In genomic region chr1:228339766-228340685, GRCh38 we compare ENCODE assay signal across 16 cellular contexts.
DNase-seq lines count a peak whose midpoint lies in the region; ATAC-seq and TF ChIP-seq lines count a peak whose summit lies in the region.
"Had no signal": no experiment of that assay in that cellular context is flagged by ENCODE, and none has a peak within 500 bp of the region (broad histone marks: within the 10 kb centered on the region; RNA-seq: fewer than 3 reads in every experiment).

No MANE protein-coding gene starts in this region.

- no peak overlapping the region for H2AK9ac ChIP-seq in IMR-90 (replicated peaks; ENCODE audit: low read depth, low read length, poor library complexity)

- H3K27ac ChIP-seq in IMR-90 (ENCODE audit: insufficient read depth, low read length) = no peak overlapping the region
- H3K27ac ChIP-seq: breast epithelium, upper lobe of left lung had no signal

- no peaks in the 10 kb centered on the region for H3K27me3 ChIP-seq in IMR-90 (ENCODE audit: control insufficient read depth, insufficient read depth, low read length)
- H3K27me3 ChIP-seq: breast epithelium, upper lobe of left lung had no signal

- no peak for TF ChIP-seq POLR2A in IMR-90 (IDR thresholded peaks at IDR 0.05; ENCODE audit: low read depth, low read length)

- no peak overlapping the region for H3K14ac ChIP-seq in IMR-90 (replicated peaks; ENCODE audit: low read depth, low read length)

- H3K79me1 ChIP-seq in IMR-90 (ENCODE audit: low read depth in 1 of 2, low read length in 2 of 2) = no peaks in the 10 kb centered on the region

- no peak overlapping the region for H4K8ac ChIP-seq in IMR-90 (ENCODE audit: low read depth in 2 of 2, low read length in 2 of 2)

- no peak for TF ChIP-seq RAD21 in IMR-90 (IDR thresholded peaks at IDR 0.05; ENCODE audit: low read length)

- H3K56ac ChIP-seq in IMR-90 (ENCODE audit: extremely low read depth, insufficient read depth, low read length) = no peak overlapping the region

- no peak for ATAC-seq in IMR-90 (ENCODE audit: low read depth)
- no peak for ATAC-seq in left ventricle myocardium superior
- no peak for ATAC-seq in GM19452 (IDR thresholded peaks at IDR 0.05; ENCODE audit: unreplicated experiment)
- ATAC-seq: left lobe of liver had no signal

- H2BK20ac ChIP-seq in IMR-90 (ENCODE audit: low read depth, low read length) = no peak overlapping the region

- CTCF ChIA-PET in Calu3 (lab: Charles Lee) = interaction anchor here (1.5 kb wide), 1 partner anchor 147 kb away, joined by 3 read pairs; the partner anchor contains the start of gene RNF187
- CTCF ChIA-PET in IMR-90 (lab: Yijun Ruan, JAX) = interaction anchor here (0.6 kb wide), 2 partner anchors 12 to 64 kb away, joined by 3 read pairs; no protein-coding TSS in a partner anchor
- CTCF ChIA-PET in GM10248 (lab: Yijun Ruan, JAX) = no interaction called here

- no peaks in the 10 kb centered on the region for H3K9me3 Mint-ChIP-seq in Calu3 (ENCODE audit: low read depth, unreplicated experiment)
- H3K9me3 Mint-ChIP-seq: stimulated activated naive CD8-positive, alpha-beta T cell treated with anti-CD3 and anti-CD28 coated beads, Interleukin-15, Interleukin-2, amounts not matched to agents 100 ng/mL and 50 ng/mL, for 24 hours had no signal

- 86% methylated on average over 10 of the region's 24 CpGs; no CpG with 5 or more reads in 1 of the 2 experiments for WGBS in IMR-90 (ENCODE audit: extremely low coverage in 2 of 2, insufficient read length in 1 of 2), 2 experiments

- in situ Hi-C loops in IMR-90 (cut with MboI; ENCODE audit: low sequenced_read_pairs) = no loop called here

- H4K91ac ChIP-seq in IMR-90 (ENCODE audit: insufficient read depth, low read depth, low read length) = no peak overlapping the region

- TF ChIP-seq CTCF in Calu3 (IDR thresholded peaks at IDR 0.05; ENCODE audit: unreplicated experiment) (no peak), IMR-90 (conservative IDR thresholded peaks at IDR 0.05; ENCODE audit: low read depth, low read length) (no peak), GM10248 (IDR thresholded peaks at IDR 0.05; ENCODE audit: control extremely low read depth, extremely low read depth, low read depth, missing control alignments) (no peak)

- 0 out of 2 replicates have a peak, but pooled peaks cover 5% of the 10 kb centered on the region for H3K9me1 ChIP-seq in IMR-90 (ENCODE audit: insufficient read depth, low read length)

- H3K23ac ChIP-seq in IMR-90 (ENCODE audit: low read depth, low read length) = no peak overlapping the region

- H3K36me3 Mint-ChIP-seq in Calu3 (ENCODE audit: insufficient read depth, unreplicated experiment) = peaks cover 3% of the 10 kb centered on the region

- H2AK5ac ChIP-seq in IMR-90 (ENCODE audit: low read depth, low read length) = no peak overlapping the region

- H3K27me3 Mint-ChIP-seq in Calu3 (ENCODE audit: unreplicated experiment) = no peaks in the 10 kb centered on the region
- H3K27me3 Mint-ChIP-seq: activated CD4-positive, alpha-beta T cell treated with anti-CD3 and anti-CD28 coated beads, Interleukin-2, amount 10 ng/mL, durations not matched to agents 7 days and 5 days; activated naive CD8-positive, alpha-beta T cell treated with anti-CD3 and anti-CD28 coated beads for 36 hours; stimulated activated naive CD8-positive, alpha-beta T cell treated with anti-CD3 and anti-CD28 coated beads, Interleukin-15, Interleukin-2, amounts not matched to agents 100 ng/mL and 50 ng/mL, for 24 hours had no signal

- H4K5ac ChIP-seq in IMR-90 (ENCODE audit: low read depth, low read length) = no peak overlapping the region

- no peak overlapping the region for H3K4me3 Mint-ChIP-seq in Calu3 (ENCODE audit: low read depth, unreplicated experiment)
- H3K4me3 Mint-ChIP-seq: activated CD4-positive, alpha-beta T cell treated with anti-CD3 and anti-CD28 coated beads, Interleukin-2, amount 10 ng/mL, durations not matched to agents 7 days and 5 days; activated naive CD8-positive, alpha-beta T cell treated with anti-CD3 and anti-CD28 coated beads for 36 hours; stimulated activated naive CD8-positive, alpha-beta T cell treated with anti-CD3 and anti-CD28 coated beads, Interleukin-15, Interleukin-2, amounts not matched to agents 100 ng/mL and 50 ng/mL, for 24 hours had no signal

- H2BK120ac ChIP-seq in IMR-90 (ENCODE audit: low read depth, low read length) = no peak overlapping the region

- no peak overlapping the region for H3K9ac ChIP-seq in IMR-90 (ENCODE audit: low read depth, low read length)

- no peaks in the 10 kb centered on the region; the same call in none of the 2 replicates for H4K20me1 ChIP-seq in IMR-90 (ENCODE audit: insufficient read depth, low read length)

- H2BK5ac ChIP-seq in IMR-90 (ENCODE audit: low read depth, low read length, poor library complexity, severe bottlenecking) = no peak overlapping the region

- no peaks in the 10 kb centered on the region for H3K4me1 Mint-ChIP-seq in Calu3 (ENCODE audit: low read depth, unreplicated experiment)
- H3K4me1 Mint-ChIP-seq: activated naive CD8-positive, alpha-beta T cell treated with anti-CD3 and anti-CD28 coated beads for 36 hours had no signal

- POLR2A ChIA-PET in IMR-90 (lab: Charles Lee; ENCODE audit: unreplicated experiment) = no interaction called here
- POLR2A ChIA-PET in GM10248 (lab: Yijun Ruan, JAX) = no interaction called here

- no peak overlapping the region for H3K27ac Mint-ChIP-seq in Calu3 (ENCODE audit: unreplicated experiment)
- H3K27ac Mint-ChIP-seq: activated CD4-positive, alpha-beta T cell treated with anti-CD3 and anti-CD28 coated beads, Interleukin-2, amount 10 ng/mL, durations not matched to agents 7 days and 5 days; activated naive CD8-positive, alpha-beta T cell treated with anti-CD3 and anti-CD28 coated beads for 36 hours; stimulated activated naive CD8-positive, alpha-beta T cell treated with anti-CD3 and anti-CD28 coated beads, Interleukin-15, Interleukin-2, amounts not matched to agents 100 ng/mL and 50 ng/mL, for 24 hours had no signal

- peaks cover 40% of the 10 kb centered on the region for H3K36me3 ChIP-seq in IMR-90 (ENCODE audit: control insufficient read depth, insufficient read depth, low read length)
- H3K36me3 ChIP-seq: breast epithelium had no signal

- H3K18ac ChIP-seq in IMR-90 (ENCODE audit: low read depth, low read length) = no peak overlapping the region

- no peak overlapping the region for H3K4me2 ChIP-seq in IMR-90 (ENCODE audit: low read depth, low read length)

- peaks cover 6% of the 10 kb centered on the region; the same call in 1 of the 2 replicates for H3K9me3 ChIP-seq in IMR-90 (ENCODE audit: control insufficient read depth, insufficient read depth, low read length)
- H3K9me3 ChIP-seq: breast epithelium, upper lobe of left lung had no signal

- DNase-seq in Calu3 = peak; percentile 0
- DNase-seq in IMR-90 = no peak
- peak; percentile 13 for DNase-seq in left ventricle myocardium superior
- peak in 6 of 10 donors; percentile 1 to 69 (median 26) for DNase-seq in posterior cingulate gyrus
- no peak for DNase-seq in iPS-NIHi11 (ENCODE audit: low spot score)
- DNase-seq in GM10248 (ENCODE audit: extremely low spot score) = no peak
- DNase-seq: activated naive CD8-positive, alpha-beta T cell treated with anti-CD3 and anti-CD28 coated beads for 36 hours; AML-193; NCI-H1092; SHP77 had no signal

- H3K4me1 ChIP-seq in IMR-90 (ENCODE audit: control insufficient read depth, insufficient read depth, low read length) = no peaks in the 10 kb centered on the region
- H3K4me1 ChIP-seq: breast epithelium, upper lobe of left lung had no signal

- H2AFZ ChIP-seq in IMR-90 (replicated peaks; ENCODE audit: low read length, poor library complexity) = peak overlapping the region; percentile 43

- dilution Hi-C loops in IMR-90 (cut with HindIII; ENCODE audit: low sequenced_read_pairs, unreplicated experiment) = no loop called here

- BruUV-seq in Calu3 (replicated peaks; lab: Mats Ljungman, UMichigan) (no TSS peak), IMR-90 (replicated peaks; lab: Mats Ljungman, UMichigan) (no TSS peak)

- H3K4me3 ChIP-seq in IMR-90 (ENCODE audit: insufficient read depth, low read depth, low read length) = no peak overlapping the region
- H3K4me3 ChIP-seq: breast epithelium, upper lobe of left lung had no signal

- no peak overlapping the region for H3K4ac ChIP-seq in IMR-90 (ENCODE audit: low read depth, low read length)

- H2BK15ac ChIP-seq in IMR-90 (ENCODE audit: low read depth, low read length) = no peak overlapping the region

- intact Hi-C loops in Calu3 (cut with micrococcal nuclease; ENCODE audit: unreplicated experiment) = loop anchor here (2.0 to 10.0 kb wide), 2 partner anchors 53 to 125 kb away; no protein-coding TSS in a partner anchor
- intact Hi-C loops in IMR-90 (cut with micrococcal nuclease) = no loop called here
- intact Hi-C loops in left ventricle myocardium superior (cut with micrococcal nuclease) = no loop called here
- intact Hi-C loops in posterior cingulate gyrus (cut with DNase I) = no loop called here

TF ChIP-seq in IMR-90, 13 proteins besides CTCF, POLR2A, EP300 and RAD21:
- TF ChIP-seq CHD1 (IDR thresholded peaks at IDR 0.05; ENCODE audit: low read depth, low read length) (no peak), BHLHE40 (IDR thresholded peaks at IDR 0.05; ENCODE audit: low read depth, low read length) (no peak), FOS (IDR thresholded peaks at IDR 0.05; ENCODE audit: low read depth, low read length) (no peak), ELK1 (IDR thresholded peaks at IDR 0.05; ENCODE audit: borderline replicate concordance, low read depth, low read length) (no peak), RFX5 (IDR thresholded peaks at IDR 0.05; ENCODE audit: low read depth, low read length) (no peak), USF2 (IDR thresholded peaks at IDR 0.05; ENCODE audit: low read depth, low read length) (no peak), MAZ (IDR thresholded peaks at IDR 0.05; ENCODE audit: borderline replicate concordance, low read depth, low read length) (no peak)
TF ChIP-seq in IMR-90: peak in this region for 0.

Comparison
In these comparisons a context has a peak if more than half of its experiments do, and no peak if none do; other contexts are left out.
1. DNase-seq: peak in Calu3 (single experiment), left ventricle myocardium superior (single experiment) and posterior cingulate gyrus (6 of 10); none in IMR-90 (single experiment), iPS-NIHi11 (single experiment) and GM10248 (single experiment).